In the genomic region with DNA sequence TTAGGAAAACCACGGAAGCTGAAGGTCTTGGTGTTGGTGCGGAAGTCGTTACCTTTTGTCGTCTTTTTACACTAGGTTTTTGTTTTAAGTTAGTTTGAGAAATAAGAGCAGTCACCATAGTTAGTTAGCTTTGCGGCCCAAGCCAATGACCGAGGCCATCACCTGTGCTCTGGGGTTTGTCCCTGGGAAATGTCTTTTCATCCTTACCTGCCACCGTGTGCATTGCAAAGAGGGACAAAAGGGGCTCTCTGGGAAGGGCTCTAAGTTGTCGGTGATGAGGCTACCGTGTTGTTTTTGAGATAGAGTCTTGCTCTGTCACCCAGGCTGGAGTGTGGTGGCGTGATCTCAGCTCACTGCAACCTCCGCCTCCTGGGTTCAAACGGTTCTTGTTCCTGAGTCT, we compare ENCODE assay signal across 2 cellular contexts.
TF ChIP-seq lines count a peak whose summit lies in the region.

No MANE protein-coding gene starts in this region.

TF ChIP-seq in HCT116, 20 proteins besides CTCF, POLR2A, EP300 and RAD21:
- TF ChIP-seq, protein P1, sequence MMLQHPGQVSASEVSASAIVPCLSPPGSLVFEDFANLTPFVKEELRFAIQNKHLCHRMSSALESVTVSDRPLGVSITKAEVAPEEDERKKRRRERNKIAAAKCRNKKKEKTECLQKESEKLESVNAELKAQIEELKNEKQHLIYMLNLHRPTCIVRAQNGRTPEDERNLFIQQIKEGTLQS (IDR thresholded peaks at IDR 0.05): no peak
- TF ChIP-seq JUND (IDR thresholded peaks at IDR 0.05): no peak
- no peak for TF ChIP-seq CBX3 (IDR thresholded peaks at IDR 0.05; ENCODE audit: low read depth)
- TF ChIP-seq, protein P2, sequence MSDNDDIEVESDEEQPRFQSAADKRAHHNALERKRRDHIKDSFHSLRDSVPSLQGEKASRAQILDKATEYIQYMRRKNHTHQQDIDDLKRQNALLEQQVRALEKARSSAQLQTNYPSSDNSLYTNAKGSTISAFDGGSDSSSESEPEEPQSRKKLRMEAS (IDR thresholded peaks at IDR 0.05): no peak
- TF ChIP-seq REST (IDR thresholded peaks at IDR 0.05; ENCODE audit: low read depth): no peak
- TF ChIP-seq YY1 (IDR thresholded peaks at IDR 0.05; ENCODE audit: extremely low read depth, insufficient replicate concordance, low read depth, low read length): no peak
- no peak for TF ChIP-seq ZNF274 (IDR thresholded peaks at IDR 0.05; ENCODE audit: low read depth, low read length)
- no peak for TF ChIP-seq EZH2phosphoT487 (IDR thresholded peaks at IDR 0.05; ENCODE audit: borderline replicate concordance)
- no peak for TF ChIP-seq SP1 (IDR thresholded peaks at IDR 0.05; ENCODE audit: low read depth)
- TF ChIP-seq ZFX (IDR thresholded peaks at IDR 0.05): no peak
- no peak for TF ChIP-seq EGR1 (IDR thresholded peaks at IDR 0.05; ENCODE audit: low read depth)
- no peak for TF ChIP-seq SIN3A (IDR thresholded peaks at IDR 0.05; ENCODE audit: low read depth)
- no peak for TF ChIP-seq POLR2AphosphoS5 (IDR thresholded peaks at IDR 0.05; ENCODE audit: low read depth, low read length)
- no peak for TF ChIP-seq ELF1 (IDR thresholded peaks at IDR 0.05; ENCODE audit: borderline replicate concordance, low read depth)
- TF ChIP-seq EZH2 (IDR thresholded peaks at IDR 0.05): no peak
- no peak for TF ChIP-seq SRF (IDR thresholded peaks at IDR 0.05; ENCODE audit: low read depth)
- no peak for TF ChIP-seq TCF7L2 (IDR thresholded peaks at IDR 0.05; ENCODE audit: borderline replicate concordance, extremely low read depth, insufficient read depth, insufficient read length)

TF ChIP-seq in endothelial cell of umbilical vein, 7 proteins besides CTCF, POLR2A, EP300 and RAD21:
- TF ChIP-seq EZH2 (IDR thresholded peaks at IDR 0.05; ENCODE audit: borderline replicate concordance, low read depth, low read length, severe bottlenecking): no peak
- no peak for TF ChIP-seq MYC (IDR thresholded peaks at IDR 0.05; ENCODE audit: low read depth, low read length)
